9 cellular contexts compared by ENCODE assay signal in genomic region chr3:105865867-105866350, GRCh38. TPM values are rescaled to one million over a fixed set of nuclear protein-coding genes. Genes with fewer than 3 reads are reported as not detected.
DNase-seq lines count a peak whose midpoint lies in the region; ATAC-seq and TF ChIP-seq lines count a peak whose summit lies in the region.
"Had no signal": no experiment of that assay in that cellular context is flagged by ENCODE, and none has a peak within 500 bp of the region (broad histone marks: within the 10 kb centered on the region; RNA-seq: fewer than 3 reads in every experiment).

No MANE protein-coding gene starts in this region.

- H3K4me3 ChIP-seq in GM23248 (peak overlapping the region; percentile 90), fibroblast of mammary gland (ENCODE audit: control insufficient read depth, low read depth, low read length) (peak overlapping the region; percentile 94), skeletal muscle tissue (ENCODE audit: low read length in 3 of 3) (peak overlapping the region in 1 of 3 donors; percentile 84)

- intact Hi-C loops in activated B cell treated with CpG ODN at 0.5 μM for 24 hours (cut with micrococcal nuclease), result loop anchor here (5.0 kb wide), 3 partner anchors 391 to 1656 kb away; partner anchors contain the start of gene BBX

- no peaks in the 10 kb centered on the region for H3K9me2 ChIP-seq in GM23248 (ENCODE audit: insufficient read depth)

- peaks cover 57% of the 10 kb centered on the region for H3K4me1 Mint-ChIP-seq in activated B cell treated with CpG ODN at 0.5 μM for 24 hours

- no peak overlapping the region for H3K27ac Mint-ChIP-seq in activated B cell treated with CpG ODN at 0.5 μM for 24 hours

- DNase-seq in GM23248 (peak; percentile 44), activated B cell treated with CpG ODN at 0.5 μM for 24 hours (no peak), fibroblast of mammary gland (ENCODE audit: low read depth) (no peak), NCI-H2171 treated with DMSO at 0.1 percent for 48 hours (lab: John Stamatoyannopoulos, UW) (no peak)
- DNase-seq in activated CD4-positive, CD25-positive, alpha-beta regulatory T cell treated with anti-CD3 and anti-CD28 coated beads, Interleukin-2, amount 50 U/mL, for 72 hours, result no peak
- DNase-seq: activated gamma-delta T cell, KG1 had no signal

- peak overlapping the region; percentile 21 for H3K4me3 Mint-ChIP-seq in activated B cell treated with CpG ODN at 0.5 μM for 24 hours

- H3K27ac ChIP-seq in GM23248 (peak overlapping the region; percentile 95), skeletal muscle tissue (ENCODE audit: low read depth, low read length) (no peak overlapping the region)

- H4K20me1 ChIP-seq in GM23248 (ENCODE audit: insufficient read depth), result peaks cover 10% of the 10 kb centered on the region; the same call in 1 of the 2 replicates

- peaks cover 39% of the 10 kb centered on the region for H3K36me3 ChIP-seq in GM23248 (ENCODE audit: low read depth)
- H3K36me3 ChIP-seq in skeletal muscle tissue (ENCODE audit: control insufficient read depth in 3 of 3, insufficient read depth in 3 of 3, low read length in 3 of 3), result no peaks in the 10 kb centered on the region

- no peaks in the 10 kb centered on the region for H3K27me3 ChIP-seq in GM23248 (replicated peaks; ENCODE audit: insufficient read depth)
- H3K27me3 ChIP-seq in skeletal muscle tissue (ENCODE audit: control insufficient read depth in 3 of 3, insufficient read depth in 3 of 3, low read length in 3 of 3), result no peaks in the 10 kb centered on the region

- no peak for TF ChIP-seq CTCF in activated B cell treated with CpG ODN at 0.5 μM for 24 hours (IDR thresholded peaks at IDR 0.05)
- TF ChIP-seq CTCF in fibroblast of mammary gland (conservative IDR thresholded peaks at IDR 0.05; ENCODE audit: control insufficient read depth, insufficient read depth, low read depth, low read length), result no peak

- H2AFZ ChIP-seq in GM23248, result no peak overlapping the region

- H3K79me2 ChIP-seq in GM23248 (ENCODE audit: insufficient read depth), result peaks cover 89% of the 10 kb centered on the region

- peak overlapping the region; percentile 99 for H3K4me2 ChIP-seq in GM23248 (ENCODE audit: unreplicated experiment)

- H3K36me3 Mint-ChIP-seq in activated B cell treated with CpG ODN at 0.5 μM for 24 hours (ENCODE audit: low read depth), result peaks cover 37% of the 10 kb centered on the region

- H3K9ac ChIP-seq in GM23248 (peak overlapping the region; percentile 96), skeletal muscle tissue (ENCODE audit: low read depth in 1 of 3, low read length in 3 of 3) (peak overlapping the region; percentile 0 to 23 (median 10))

- peaks cover 65% of the 10 kb centered on the region for H3K4me1 ChIP-seq in GM23248 (ENCODE audit: insufficient read depth)
- peaks cover 5 to 27% (median 7%) of the 10 kb centered on the region in 3 donors for H3K4me1 ChIP-seq in skeletal muscle tissue (ENCODE audit: control insufficient read depth in 3 of 3, insufficient read depth in 3 of 3, low read length in 3 of 3)

- no peaks in the 10 kb centered on the region for H3K9me3 ChIP-seq in GM23248 (ENCODE audit: low read depth)
- no peaks in the 10 kb centered on the region for H3K9me3 ChIP-seq in skeletal muscle tissue (ENCODE audit: control insufficient read depth in 3 of 3, low read length in 3 of 3)

- no peak for ATAC-seq in activated B cell treated with CpG ODN at 0.5 μM for 24 hours (ENCODE audit: low read depth)
- no peak for ATAC-seq in HG03439 (IDR thresholded peaks at IDR 0.05; ENCODE audit: unreplicated experiment)

- H3F3A ChIP-seq in GM23248 (ENCODE audit: insufficient read depth), result peaks cover 64% of the 10 kb centered on the region

- in situ Hi-C loops in GM23248 (cut with MboI), result no loop called here

- H3K9me3 Mint-ChIP-seq in activated B cell treated with CpG ODN at 0.5 μM for 24 hours, result no peaks in the 10 kb centered on the region

- POLR2A ChIA-PET in activated B cell treated with CpG ODN at 0.5 μM for 24 hours (lab: Charles Lee), result interaction anchor here (1.0 to 2.0 kb wide), 2 partner anchors 12 to 29 kb away, joined by 5 to 6 read pairs; no protein-coding TSS in a partner anchor

- CTCF ChIA-PET in activated B cell treated with CpG ODN at 0.5 μM for 24 hours (lab: Charles Lee), result no interaction called here

- WGBS in GM23248 (ENCODE audit: low coverage in 1 of 2, low lambda C conversion rate in 2 of 2, missing lambda C conversion rate in 2 of 2), 2 experiments, result 21 to 38% methylated on average over 1 of the region's 1 CpG

- no peaks in the 10 kb centered on the region for H3K27me3 Mint-ChIP-seq in activated B cell treated with CpG ODN at 0.5 μM for 24 hours

RNA-seq across cellular contexts. Expression of gene CBLB, which starts 2.9 kb away (rescaled TPM):
- total RNA-seq in GM23248 (2014; rRNA removed; shearing (Covaris generic)), result 36.6 and 60.7 TPM in 2 replicates
- 36.4 and 41.9 TPM in 2 replicates for polyA plus RNA-seq in GM23248 (2016; fragmentation: Nextera tagmentation; extraction: Ambion mirVana)
- total RNA-seq in activated B cell treated with CpG ODN at 0.5 μM for 24 hours, result 69.2 and 78.1 TPM in 2 replicates
- 19.8 TPM for total RNA-seq in skeletal muscle tissue
